ENCODE assay signal across 28 cellular contexts in the genomic region with DNA sequence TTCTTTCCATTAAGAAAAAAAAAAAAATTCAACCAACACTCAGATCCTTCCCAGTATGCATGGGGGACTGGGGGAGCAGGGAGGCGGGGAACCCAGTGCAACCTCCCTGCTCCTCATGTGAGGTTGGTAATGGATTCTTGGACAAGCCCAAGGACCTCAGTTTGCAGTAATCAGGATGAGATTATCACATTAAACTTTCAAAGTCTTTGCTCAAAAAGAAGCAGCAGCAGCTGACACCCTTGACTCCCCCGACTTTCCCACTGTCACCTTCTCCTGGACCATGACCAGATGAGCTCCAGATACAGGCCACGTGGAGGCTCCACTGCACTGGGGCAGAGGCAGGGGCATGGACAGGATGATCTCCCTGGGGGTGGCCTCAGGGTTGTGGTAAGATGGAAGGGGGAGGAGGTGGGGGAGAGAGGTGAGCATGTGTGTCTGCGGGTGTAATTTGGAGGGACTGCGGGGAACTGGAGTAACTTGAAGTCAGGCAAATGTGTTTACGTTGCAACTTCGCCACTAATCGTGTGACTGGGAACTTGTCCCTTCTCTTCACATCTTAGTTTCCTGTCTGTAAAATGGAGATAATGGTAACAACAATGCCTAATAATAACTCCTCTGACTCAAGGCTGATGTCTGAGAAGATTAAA. TPM values are rescaled to one million over a fixed set of nuclear protein-coding genes. Genes with fewer than 3 reads are reported as not detected.
DNase-seq lines count a peak whose midpoint lies in the region; ATAC-seq, FAIRE-seq and TF ChIP-seq lines count a peak whose summit lies in the region.
"Had no signal": no experiment of that assay in that cellular context is flagged by ENCODE, and none has a peak within 500 bp of the region (broad histone marks: within the 10 kb centered on the region; RNA-seq: fewer than 3 reads in every experiment).

No MANE protein-coding gene starts in this region.

- H3K4me2 ChIP-seq in endothelial cell of umbilical vein (ENCODE audit: insufficient read depth, low read length), result no peak overlapping the region

- DNase-seq in NB4 (ENCODE audit: low read depth), result peak; percentile 38
- peak; percentile 31 for DNase-seq in endothelial cell of umbilical vein (ENCODE audit: low read depth, low spot score)
- DNase-seq in SKM-1 (lab: John Stamatoyannopoulos, UW; ENCODE audit: unreplicated experiment), result no peak
- DNase-seq: activated CD4-positive, alpha-beta T cell treated with anti-CD3 and anti-CD28 coated beads, Interleukin-2, amount 10 ng/mL, durations not matched to agents 24 days and 14 days; activated gamma-delta T cell treated with Interleukin-2 at 50 U/mL for 16 hours; activated T-cell treated with anti-CD3 and anti-CD28 coated beads, Interleukin-2, amount 50 U/mL, for 4 hours; caudate nucleus; cortex of kidney; DMS53; left lung; MG63; midbrain; naive thymus-derived CD8-positive, alpha-beta T cell; NCI-H2029 treated with DMSO at 0.1 percent for 48 hours; NCI-H526; NK-92 treated with Interleukin-12 subunit alpha and Interleukin-12 subunit beta, amount 100 ng/mL, for 24 hours; retina; SHP77; stimulated activated CD4-positive, alpha-beta T cell treated with anti-CD3 and anti-CD28 coated beads, Interleukin-2, amount 100 ng/mL, for 24 hours had no signal

- TF ChIP-seq POLR2A in NB4 (IDR thresholded peaks at IDR 0.05; ENCODE audit: extremely low read depth, insufficient read length) (no peak), endothelial cell of umbilical vein (IDR thresholded peaks at IDR 0.05; ENCODE audit: low read depth, low read length) (no peak)

- ATAC-seq in GM19395 (IDR thresholded peaks at IDR 0.05; ENCODE audit: unreplicated experiment), result no peak
- ATAC-seq in HG02623 (IDR thresholded peaks at IDR 0.05; ENCODE audit: unreplicated experiment), result no peak
- ATAC-seq: activated T-cell treated with anti-CD3 and anti-CD28 coated beads, Interleukin-2, amount 50 U/mL, for 4 hours; gastroesophageal sphincter; left lung; naive thymus-derived CD8-positive, alpha-beta T cell had no signal

- TF ChIP-seq CTCF in NB4 (IDR thresholded peaks at IDR 0.05; ENCODE audit: low read depth, low read length) (no peak), endothelial cell of umbilical vein (IDR thresholded peaks at IDR 0.05; ENCODE audit: extremely low read depth in 1 of 2, insufficient read depth in 1 of 2, low read depth in 1 of 2, low read length in 2 of 2) (no peak)

- H3K27ac ChIP-seq in endothelial cell of umbilical vein (ENCODE audit: insufficient read depth, low read depth, low read length), result no peak overlapping the region
- peak overlapping the region; percentile 95 for H3K27ac ChIP-seq in skeletal muscle tissue (ENCODE audit: low read depth, low read length)
- H3K27ac ChIP-seq: gastroesophageal sphincter, left lung had no signal

- no peaks in the 10 kb centered on the region for H3K9me3 ChIP-seq in endothelial cell of umbilical vein (replicated peaks; ENCODE audit: control insufficient read depth, insufficient read depth, low read length)
- H3K9me3 ChIP-seq in skeletal muscle tissue (ENCODE audit: control insufficient read depth in 3 of 3, low read length in 3 of 3), result no peaks in the 10 kb centered on the region
- H3K9me3 ChIP-seq: gastroesophageal sphincter, left lung, MG63 had no signal

- dilution Hi-C loops in endothelial cell of umbilical vein (cut with MboI; ENCODE audit: extremely low pct_ligation_motif_present, low sequenced_read_pairs), result no loop called here

- no peaks in the 10 kb centered on the region for H3K9me1 ChIP-seq in endothelial cell of umbilical vein (replicated peaks; ENCODE audit: control insufficient read depth, extremely low read depth, insufficient read depth, low read length)

- peak; percentile 44 for FAIRE-seq in endothelial cell of umbilical vein (lab: Jason Lieb, UNC)
- FAIRE-seq: astrocyte, G401.6, H54 had no signal

- no peak overlapping the region for H2AFZ ChIP-seq in endothelial cell of umbilical vein (ENCODE audit: low read depth, low read length)

- no peak overlapping the region for H3K9ac ChIP-seq in endothelial cell of umbilical vein (replicated peaks; ENCODE audit: extremely low read depth, insufficient read depth, low read length)
- H3K9ac ChIP-seq in skeletal muscle tissue (ENCODE audit: low read depth in 1 of 3, low read length in 3 of 3), result peak overlapping the region in 1 of 3 donors; percentile 68

- H3K36me3 ChIP-seq in endothelial cell of umbilical vein (ENCODE audit: control insufficient read depth in 2 of 2, extremely low read depth in 1 of 2, insufficient read depth in 2 of 2, low read length in 2 of 2), result no peaks in the 10 kb centered on the region
- no peaks in the 10 kb centered on the region for H3K36me3 ChIP-seq in skeletal muscle tissue (ENCODE audit: control insufficient read depth in 3 of 3, insufficient read depth in 3 of 3, low read length in 3 of 3)
- H3K36me3 ChIP-seq: gastroesophageal sphincter, left lung, MG63 had no signal

- CTCF ChIA-PET in endothelial cell of umbilical vein (lab: Charles Lee), result interaction anchor here (1.0 kb wide), 1 partner anchor 10 kb away, joined by 3 read pairs; no protein-coding TSS in a partner anchor

- no peaks in the 10 kb centered on the region for H4K20me1 ChIP-seq in endothelial cell of umbilical vein (replicated peaks; ENCODE audit: control insufficient read depth, extremely low read depth, insufficient read depth, low read length)

- intact Hi-C loops in endothelial cell of umbilical vein (cut with micrococcal nuclease), result no loop called here

- H3K27me3 ChIP-seq in endothelial cell of umbilical vein (ENCODE audit: control insufficient read depth in 2 of 2, insufficient read depth in 2 of 2, low read length in 2 of 2) (peaks cover 0 to 2% of the 10 kb centered on the region in 2 experiments), skeletal muscle tissue (ENCODE audit: control insufficient read depth in 3 of 3, insufficient read depth in 3 of 3, low read length in 3 of 3) (peaks cover 0 to 2% (median 0%) of the 10 kb centered on the region in 3 donors)
- H3K27me3 ChIP-seq: MG63 had no signal

- H3K4me1 ChIP-seq in endothelial cell of umbilical vein (ENCODE audit: control insufficient read depth, extremely low read depth, insufficient read depth, low read length) (peaks cover 3% of the 10 kb centered on the region), skeletal muscle tissue (ENCODE audit: control insufficient read depth in 3 of 3, insufficient read depth in 3 of 3, low read length in 3 of 3) (peaks cover 19 to 27% (median 24%) of the 10 kb centered on the region in 3 donors)
- H3K4me1 ChIP-seq: gastroesophageal sphincter, left lung had no signal

- H3K4me3 ChIP-seq in NB4 (ENCODE audit: low read depth, low read length) (no peak overlapping the region), endothelial cell of umbilical vein (replicated peaks in 1 of 3; ENCODE audit: insufficient read depth in 1 of 3, low read depth in 1 of 3, low read length in 3 of 3) (no peak overlapping the region), skeletal muscle tissue (ENCODE audit: low read length in 3 of 3) (no peak overlapping the region)
- H3K4me3 ChIP-seq: gastroesophageal sphincter, left lung, MG63 had no signal

- H3K79me2 ChIP-seq in endothelial cell of umbilical vein (ENCODE audit: control insufficient read depth, insufficient read depth, low read length), result no peaks in the 10 kb centered on the region

- POLR2A ChIA-PET in endothelial cell of umbilical vein (lab: Charles Lee), result no interaction called here

- BruUV-seq in endothelial cell of umbilical vein (replicated peaks; lab: Mats Ljungman, UMichigan), result no TSS peak

RNA-seq across cellular contexts. Expression of a gene that starts 19.8 kb away (rescaled TPM):
- total RNA-seq in endothelial cell of umbilical vein, result not detected in 2 replicates
- polyA plus RNA-seq in endothelial cell of umbilical vein, result 0.07 TPM in 1 of 2 replicates, not detected in the other
- 0.04 and 0.05 TPM in 2 replicates for polyA plus RNA-seq in endothelial cell of umbilical vein (2011; cell fraction: cytosol; rRNA removed)
- polyA plus RNA-seq in endothelial cell of umbilical vein (2011; cell fraction: nucleus; rRNA removed), result 0.05 TPM in 1 of 2 replicates, not detected in the other
- not detected in 2 replicates for polyA plus RNA-seq in endothelial cell of umbilical vein (2012)
- polyA minus RNA-seq in endothelial cell of umbilical vein, result 0.13 TPM in 1 of 2 replicates, not detected in the other
- not detected for polyA minus RNA-seq in endothelial cell of umbilical vein (2011; cell fraction: cytosol; rRNA and poly(A)+ RNA removed)
- polyA minus RNA-seq in endothelial cell of umbilical vein (2011; cell fraction: nucleus; rRNA and poly(A)+ RNA removed), result not detected in 2 replicates
- 0.52 TPM for total RNA-seq in skeletal muscle tissue
- total RNA-seq: gastroesophageal sphincter had no signal
- polyA plus RNA-seq: BJ had no signal

RNA-seq across cellular contexts. Expression of a gene that starts 28.1 kb away (rescaled TPM):
- total RNA-seq in endothelial cell of umbilical vein (0.18 and 0.20 TPM in 2 replicates), skeletal muscle tissue (1.6 TPM)
- polyA plus RNA-seq in endothelial cell of umbilical vein, result 0.19 and 0.30 TPM in 2 replicates
- polyA plus RNA-seq in endothelial cell of umbilical vein (2011; cell fraction: cytosol; rRNA removed), result 0.09 and 0.17 TPM in 2 replicates
- 0.11 and 0.29 TPM in 2 replicates for polyA plus RNA-seq in endothelial cell of umbilical vein (2011; cell fraction: nucleus; rRNA removed)
- 0.16 and 0.23 TPM in 2 replicates for polyA plus RNA-seq in endothelial cell of umbilical vein (2012)
- 0.17 TPM in 1 of 2 replicates, not detected in the other for polyA minus RNA-seq in endothelial cell of umbilical vein
- polyA minus RNA-seq in endothelial cell of umbilical vein (2011; cell fraction: cytosol; rRNA and poly(A)+ RNA removed), result 0.92 TPM
- 0.10 and 0.19 TPM in 2 replicates for polyA minus RNA-seq in endothelial cell of umbilical vein (2011; cell fraction: nucleus; rRNA and poly(A)+ RNA removed)

RNA-seq across cellular contexts. Expression of a gene that starts 34.0 kb away (rescaled TPM):
- 3.1 and 6.4 TPM in 2 replicates for total RNA-seq in endothelial cell of umbilical vein
- polyA plus RNA-seq in endothelial cell of umbilical vein, result 9.0 and 12.7 TPM in 2 replicates
- 3.8 and 5.3 TPM in 2 replicates for polyA plus RNA-seq in endothelial cell of umbilical vein (2011; cell fraction: cytosol; rRNA removed)
- polyA plus RNA-seq in endothelial cell of umbilical vein (2011; cell fraction: nucleus; rRNA removed), result 19.8 and 22.2 TPM in 2 replicates
- polyA plus RNA-seq in endothelial cell of umbilical vein (2012), result 5.0 and 7.0 TPM in 2 replicates
- 5.6 and 7.8 TPM in 2 replicates for polyA minus RNA-seq in endothelial cell of umbilical vein
- polyA minus RNA-seq in endothelial cell of umbilical vein (2011; cell fraction: cytosol; rRNA and poly(A)+ RNA removed), result not detected
- polyA minus RNA-seq in endothelial cell of umbilical vein (2011; cell fraction: nucleus; rRNA and poly(A)+ RNA removed), result 4.2 and 4.6 TPM in 2 replicates
- 3.7 TPM for total RNA-seq in skeletal muscle tissue

RNA-seq across cellular contexts. Expression of a gene that starts 42.6 kb away (rescaled TPM):
- 31.3 and 33.4 TPM in 2 replicates for total RNA-seq in endothelial cell of umbilical vein
- 32.4 and 32.9 TPM in 2 replicates for polyA plus RNA-seq in endothelial cell of umbilical vein
- polyA plus RNA-seq in endothelial cell of umbilical vein (2011; cell fraction: cytosol; rRNA removed), result 13.4 and 16.9 TPM in 2 replicates
- 233 and 264 TPM in 2 replicates for polyA plus RNA-seq in endothelial cell of umbilical vein (2011; cell fraction: nucleus; rRNA removed)
- 26.0 and 35.4 TPM in 2 replicates for polyA plus RNA-seq in endothelial cell of umbilical vein (2012)
- polyA minus RNA-seq in endothelial cell of umbilical vein, result 16.1 and 22.3 TPM in 2 replicates
- polyA minus RNA-seq in endothelial cell of umbilical vein (2011; cell fraction: cytosol; rRNA and poly(A)+ RNA removed), result 27.3 TPM
- 22.6 TPM in 2 replicates for polyA minus RNA-seq in endothelial cell of umbilical vein (2011; cell fraction: nucleus; rRNA and poly(A)+ RNA removed)
- 8.9 TPM for total RNA-seq in skeletal muscle tissue

RNA-seq across cellular contexts. Expression of a gene that starts 44.1 kb away (rescaled TPM):
- total RNA-seq in endothelial cell of umbilical vein (not detected in 2 replicates), skeletal muscle tissue (not detected)
- 0.03 TPM in 1 of 2 replicates, not detected in the other for polyA plus RNA-seq in endothelial cell of umbilical vein
- not detected in 2 replicates for polyA plus RNA-seq in endothelial cell of umbilical vein (2011; cell fraction: cytosol; rRNA removed)
- 0.07 TPM in 1 of 2 replicates, not detected in the other for polyA plus RNA-seq in endothelial cell of umbilical vein (2011; cell fraction: nucleus; rRNA removed)
- polyA plus RNA-seq in endothelial cell of umbilical vein (2012), result 0.25 TPM in 1 of 2 replicates, not detected in the other
- not detected in 2 replicates for polyA minus RNA-seq in endothelial cell of umbilical vein
- not detected for polyA minus RNA-seq in endothelial cell of umbilical vein (2011; cell fraction: cytosol; rRNA and poly(A)+ RNA removed)
- polyA minus RNA-seq in endothelial cell of umbilical vein (2011; cell fraction: nucleus; rRNA and poly(A)+ RNA removed), result not detected in 2 replicates
- total RNA-seq: activated CD4-positive, alpha-beta T cell treated with anti-CD3 and anti-CD28 coated beads, Interleukin-2, amount 10 ng/mL, durations not matched to agents 24 days and 14 days; astrocyte; gastroesophageal sphincter; left lung; naive thymus-derived CD8-positive, alpha-beta T cell; osteocyte had no signal
- polyA plus RNA-seq: BJ; naive thymus-derived CD8-positive, alpha-beta T cell had no signal
